11 cellular contexts compared by ENCODE assay signal in the genomic region with DNA sequence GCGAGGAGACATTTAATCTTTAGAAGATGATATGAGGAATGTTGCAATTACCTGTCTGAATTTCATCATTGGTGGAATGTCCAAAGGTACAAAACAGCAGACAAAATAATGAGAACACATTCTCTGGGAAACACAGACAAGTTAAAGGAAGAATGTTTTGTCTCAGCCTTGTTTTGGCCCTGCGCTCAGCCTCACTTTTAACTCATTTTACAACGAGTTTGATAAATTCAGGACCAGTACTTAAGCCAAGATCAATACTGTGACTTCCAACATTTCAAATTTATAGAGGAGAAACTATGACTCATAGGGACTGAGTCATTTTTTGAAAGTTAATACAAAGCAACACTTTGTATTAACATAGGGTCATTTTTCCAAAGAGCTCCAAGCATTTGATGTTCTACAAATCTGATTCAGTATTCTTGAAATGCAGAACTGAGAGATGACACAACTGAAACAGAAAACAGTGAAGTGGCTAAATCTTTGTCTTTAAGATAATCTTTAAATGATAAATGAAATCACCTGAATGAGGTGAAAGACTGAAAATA.
DNase-seq lines count a peak whose midpoint lies in the region; ATAC-seq and TF ChIP-seq lines count a peak whose summit lies in the region.
"Had no signal": no experiment of that assay in that cellular context is flagged by ENCODE, and none has a peak within 500 bp of the region (broad histone marks: within the 10 kb centered on the region; RNA-seq: fewer than 3 reads in every experiment).

No MANE protein-coding gene starts in this region.

- peak; percentile 53 for ATAC-seq in GM21515 (IDR thresholded peaks at IDR 0.05; ENCODE audit: unreplicated experiment)
- peak; percentile 44 for ATAC-seq in HG03575 (IDR thresholded peaks at IDR 0.05; ENCODE audit: extremely low read depth, insufficient number of reproducible peaks, low FRiP score, unreplicated experiment)

- TF ChIP-seq CTCF in epithelial cell of esophagus (IDR thresholded peaks at IDR 0.05; ENCODE audit: insufficient read depth, low read depth, low read length, missing control alignments), result no peak

- H3K79me2 ChIP-seq in ACC112 (ENCODE audit: control insufficient read depth, insufficient read depth, low read length, unreplicated experiment), result no peaks in the 10 kb centered on the region

- peaks cover 4 to 44% (median 9%) of the 10 kb centered on the region in 6 donors for H3K9me3 Mint-ChIP-seq in immature natural killer cell

- peaks cover 33% of the 10 kb centered on the region for H3K4me1 ChIP-seq in ACC112 (ENCODE audit: control insufficient read depth, insufficient read depth, low read length, unreplicated experiment)

- peaks cover 0 to 1% (median 0%) of the 10 kb centered on the region in 3 donors for H3K27me3 Mint-ChIP-seq in immature natural killer cell (ENCODE audit: low read depth in 3 of 3)
- H3K27me3 Mint-ChIP-seq: B cell, IgD-negative memory B cell had no signal

- no peaks in the 10 kb centered on the region for H3K27me3 ChIP-seq in ACC112 (ENCODE audit: insufficient read depth, low read length)

- H3K27ac Mint-ChIP-seq in immature natural killer cell, result no peak overlapping the region
- H3K27ac Mint-ChIP-seq: B cell, IgD-negative memory B cell had no signal

- peak overlapping the region; percentile 56 for H3K4me3 ChIP-seq in ACC112 (ENCODE audit: low read depth, low read length)
- no peak overlapping the region for H3K4me3 ChIP-seq in epithelial cell of esophagus (ENCODE audit: low read length)

- H3K27ac ChIP-seq in ACC112 (ENCODE audit: low read depth, low read length), result peak overlapping the region; percentile 92

- peaks cover 0 to 7% (median 0%) of the 10 kb centered on the region in 3 donors for H3K36me3 Mint-ChIP-seq in immature natural killer cell
- H3K36me3 Mint-ChIP-seq: IgD-negative memory B cell had no signal

- peaks cover 0 to 11% of the 10 kb centered on the region in 2 donors for H3K4me1 Mint-ChIP-seq in immature natural killer cell
- H3K4me1 Mint-ChIP-seq: B cell had no signal

- DNase-seq in epithelial cell of esophagus (ENCODE audit: low read depth) (peak; percentile 81), NCI-H510A (lab: John Stamatoyannopoulos, UW) (no peak), immature natural killer cell (no peak), medulla oblongata (ENCODE audit: extremely low spot score) (no peak)
- DNase-seq in stimulated activated CD8-positive, alpha-beta memory T cell treated with anti-CD3 and anti-CD28 coated beads, Interleukin-4, amount 100 ng/mL, for 48 hours, result no peak
- DNase-seq: activated CD4-positive, alpha-beta T cell treated with anti-CD3 and anti-CD28 coated beads for 4 hours had no signal

- H2AFZ ChIP-seq in ACC112 (ENCODE audit: low read length, unreplicated experiment), result peak overlapping the region; percentile 39

- no peak overlapping the region for H3K4me3 Mint-ChIP-seq in immature natural killer cell
- H3K4me3 Mint-ChIP-seq: B cell, IgD-negative memory B cell had no signal

- no peaks in the 10 kb centered on the region for H3K36me3 ChIP-seq in ACC112 (ENCODE audit: insufficient read depth, low read length)
